In the genomic region with DNA sequence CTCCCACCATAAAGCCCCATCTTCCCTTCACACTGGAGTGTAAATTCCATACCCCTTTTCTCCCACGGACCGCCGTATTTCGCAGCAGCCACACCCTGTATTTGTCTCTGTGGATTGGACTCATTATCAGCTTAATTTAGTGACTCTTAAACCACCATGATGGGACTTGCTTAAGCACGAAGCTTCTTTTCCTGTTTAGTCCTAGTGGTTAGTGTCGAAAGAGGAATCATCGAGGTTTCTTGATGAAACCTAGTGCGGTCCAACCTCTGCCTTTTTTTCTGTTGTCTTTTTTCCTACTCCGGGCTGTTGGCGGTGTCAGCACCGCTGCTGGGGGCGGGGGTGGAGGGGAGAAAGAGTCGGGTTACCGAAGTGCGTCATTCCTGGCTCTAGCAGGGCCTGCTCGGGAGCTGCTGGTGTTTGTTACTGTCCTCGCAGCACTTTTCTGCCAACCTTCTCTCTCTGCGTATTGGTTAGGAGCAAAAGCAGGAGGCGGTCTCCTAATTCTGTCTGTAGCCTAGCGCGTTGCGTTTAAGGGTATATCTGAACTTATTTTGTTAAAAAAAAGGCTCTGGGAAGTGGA, we compare ENCODE assay signal across 8 cellular contexts. TPM values are rescaled to one million over a fixed set of nuclear protein-coding genes. Genes with fewer than 3 reads are reported as not detected.
DNase-seq lines count a peak whose midpoint lies in the region; ATAC-seq and TF ChIP-seq lines count a peak whose summit lies in the region.

No MANE protein-coding gene starts in this region.

- TF ChIP-seq CTCF in WTC11 (IDR thresholded peaks at IDR 0.05), result no peak
- TF ChIP-seq CTCF in cardiac fibroblast (IDR thresholded peaks at IDR 0.05; ENCODE audit: low read depth, low read length), result no peak

- H3K36me3 Mint-ChIP-seq in WTC11, result peaks cover 5% of the 10 kb centered on the region; the same call in 1 of the 2 replicates

- H3K9me3 Mint-ChIP-seq in WTC11, result no peaks in the 10 kb centered on the region

- CTCF ChIA-PET in WTC11 (lab: Charles Lee), result interaction anchor here (1.2 kb wide), 1 partner anchor 14 kb away, joined by 6 read pairs; no protein-coding TSS in a partner anchor

- peak; percentile 85 for DNase-seq in ACHN
- peak; percentile 94 for DNase-seq in NCI-H2227 treated with DMSO at 0.1 percent for 48 hours (lab: John Stamatoyannopoulos, UW)
- peak; percentile 79 for DNase-seq in WTC11 (ENCODE audit: low spot score)
- peak; percentile 95 to 96 for DNase-seq in cardiac fibroblast (ENCODE audit: low read depth in 2 of 2)
- peak; percentile 72 for DNase-seq in inferior parietal cortex (ENCODE audit: extremely low spot score)
- peak; percentile 74 for DNase-seq in smooth muscle cell of the brain vasculature (ENCODE audit: low read depth, low spot score)

- ATAC-seq in GM18909 (IDR thresholded peaks at IDR 0.05; ENCODE audit: poor library complexity, unreplicated experiment) (peak; percentile 65), HG03196 (IDR thresholded peaks at IDR 0.05; ENCODE audit: unreplicated experiment) (peak; percentile 55), WTC11 (peak; percentile 71)

- POLR2A ChIA-PET in WTC11 (lab: Charles Lee), result interaction anchor here (0.6 to 1.0 kb wide), 2 partner anchors 52 to 130 kb away, joined by 3 read pairs; no protein-coding TSS in a partner anchor

- no peaks in the 10 kb centered on the region for H3K27me3 Mint-ChIP-seq in WTC11 (ENCODE audit: low read depth)

- H3K4me1 Mint-ChIP-seq in WTC11, result peaks cover 23% of the 10 kb centered on the region

- in situ Hi-C loops in ACHN (cut with HindIII; ENCODE audit: low pct_ligation_motif_present, low pct_unique_long_range_greater_than_20kb, low sequenced_read_pairs), result no loop called here

- H3K4me3 ChIP-seq in cardiac fibroblast (replicated peaks in 1 of 2; ENCODE audit: low read depth in 2 of 2, low read length in 2 of 2), result peak overlapping the region; percentile 72 to 76

- peak overlapping the region; percentile 99 for H3K27ac Mint-ChIP-seq in WTC11

- peak overlapping the region; percentile 97 for H3K4me3 Mint-ChIP-seq in WTC11

TF ChIP-seq in WTC11, 78 proteins besides CTCF, POLR2A, EP300 and RAD21:
- TF ChIP-seq, protein P1, sequence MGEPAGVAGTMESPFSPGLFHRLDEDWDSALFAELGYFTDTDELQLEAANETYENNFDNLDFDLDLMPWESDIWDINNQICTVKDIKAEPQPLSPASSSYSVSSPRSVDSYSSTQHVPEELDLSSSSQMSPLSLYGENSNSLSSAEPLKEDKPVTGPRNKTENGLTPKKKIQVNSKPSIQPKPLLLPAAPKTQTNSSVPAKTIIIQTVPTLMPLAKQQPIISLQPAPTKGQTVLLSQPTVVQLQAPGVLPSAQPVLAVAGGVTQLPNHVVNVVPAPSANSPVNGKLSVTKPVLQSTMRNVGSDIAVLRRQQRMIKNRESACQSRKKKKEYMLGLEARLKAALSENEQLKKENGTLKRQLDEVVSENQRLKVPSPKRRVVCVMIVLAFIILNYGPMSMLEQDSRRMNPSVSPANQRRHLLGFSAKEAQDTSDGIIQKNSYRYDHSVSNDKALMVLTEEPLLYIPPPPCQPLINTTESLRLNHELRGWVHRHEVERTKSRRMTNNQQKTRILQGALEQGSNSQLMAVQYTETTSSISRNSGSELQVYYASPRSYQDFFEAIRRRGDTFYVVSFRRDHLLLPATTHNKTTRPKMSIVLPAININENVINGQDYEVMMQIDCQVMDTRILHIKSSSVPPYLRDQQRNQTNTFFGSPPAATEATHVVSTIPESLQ (CRISPR knock-in tag; IDR thresholded peaks at IDR 0.05), result no peak
- no peak for TF ChIP-seq AR (CRISPR knock-in tag; IDR thresholded peaks at IDR 0.05)
- TF ChIP-seq CREB1 (CRISPR knock-in tag; IDR thresholded peaks at IDR 0.05), result no peak
- TF ChIP-seq STAT6 (CRISPR knock-in tag; conservative IDR thresholded peaks at IDR 0.05; ENCODE audit: low read depth), result no peak
- TF ChIP-seq USF1 (CRISPR knock-in tag; IDR thresholded peaks at IDR 0.05), result no peak

RNA-seq across cellular contexts. Expression of gene STAG2, which starts 1.4 kb away (rescaled TPM):
- 68.2 to 70.5 TPM (median 69.0 TPM) in 3 replicates for total RNA-seq in WTC11 (2021)

Comparison
In these comparisons a context has a peak if more than half of its experiments do, and no peak if none do; other contexts are left out.
1. Peak in every context shown above with its lines: DNase-seq, ATAC-seq and H3K4me3 ChIP-seq.